ENCODE assay signal across 29 cellular contexts in the genomic region with DNA sequence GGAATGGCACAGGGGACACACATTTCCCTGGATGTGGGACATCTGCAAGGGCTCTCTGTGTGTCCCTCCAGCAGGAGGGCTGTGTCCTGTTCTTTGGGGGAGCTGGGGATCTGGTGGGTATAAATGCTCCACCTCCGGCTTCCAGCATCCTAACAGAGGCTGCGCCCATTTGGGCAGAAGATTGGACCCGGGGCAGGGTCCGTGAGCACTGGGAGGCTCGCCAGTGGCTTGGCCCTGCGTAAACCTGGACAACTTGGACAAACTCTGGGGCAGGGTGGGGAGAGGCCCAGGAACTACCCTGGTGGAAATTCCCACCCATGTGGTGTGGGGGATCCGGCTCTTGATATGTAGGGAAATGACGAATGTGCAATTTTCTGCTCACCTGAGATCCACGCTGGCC.
DNase-seq lines count a peak whose midpoint lies in the region; ATAC-seq, FAIRE-seq and TF ChIP-seq lines count a peak whose summit lies in the region.
"Had no signal": no experiment of that assay in that cellular context is flagged by ENCODE, and none has a peak within 500 bp of the region (broad histone marks: within the 10 kb centered on the region; RNA-seq: fewer than 3 reads in every experiment).

No MANE protein-coding gene starts in this region.

- no peaks in the 10 kb centered on the region for H3K79me2 ChIP-seq in HCT116 (ENCODE audit: insufficient read depth, low read length)
- no peaks in the 10 kb centered on the region for H3K79me2 ChIP-seq in keratinocyte (ENCODE audit: control insufficient read depth, insufficient read depth, low read length)

- FAIRE-seq in keratinocyte (lab: Jason Lieb, UNC) = no peak
- FAIRE-seq in urothelium cell line (lab: Jason Lieb, UNC) = no peak
- FAIRE-seq: endometrium, RCC 7860, small intestine had no signal

- dilution Hi-C loops in keratinocyte (cut with MboI; ENCODE audit: extremely low pct_ligation_motif_present, low sequenced_read_pairs) = no loop called here

- no TSS peak for BruUV-seq in HCT116 (replicated peaks; lab: Mats Ljungman, UMichigan)

- RAD21 ChIA-PET in HCT116 (lab: Charles Lee; ENCODE audit: low non-redundant PET in 1 of 2, low total read pairs in 2 of 2, uncharacterized antibody in 2 of 2, unreplicated experiment in 2 of 2) = no interaction called here

- H3K27ac ChIP-seq in HCT116 (ENCODE audit: low read depth, low read length) = peak overlapping the region; percentile 24; the same call in 1 of the 2 replicates
- H3K27ac ChIP-seq in adrenal gland = peak overlapping the region in 4 of 5 donors; percentile 68 to 86 (median 76)
- H3K27ac ChIP-seq in keratinocyte (ENCODE audit: control insufficient read depth, insufficient read depth, low read length) = no peak overlapping the region
- H3K27ac ChIP-seq: gastroesophageal sphincter, neural progenitor cell, upper lobe of right lung had no signal

- peaks cover 11% of the 10 kb centered on the region for H3K27me3 Mint-ChIP-seq in progenitor cell of endocrine pancreas
- H3K27me3 Mint-ChIP-seq: activated naive CD4-positive, alpha-beta T cell treated with anti-CD3 and anti-CD28 coated beads, Interleukin-2, amount 50 U/mL, for 24 hours; activated T-helper 17 cell treated with anti-CD3 and anti-CD28 coated beads, Interleukin-2, amount 50 U/mL, for 72 hours had no signal

- H3K4me2 ChIP-seq in HCT116 (ENCODE audit: low read length) (no peak overlapping the region), keratinocyte (ENCODE audit: control insufficient read depth, extremely low read depth, insufficient read depth, low read depth, low read length) (peak overlapping the region; percentile 68)
- H3K4me2 ChIP-seq: neural progenitor cell had no signal

- H3K4me3 ChIP-seq in HCT116 (replicated peaks in 1 of 2; ENCODE audit: low read depth in 1 of 2, low read length in 2 of 2) = no peak overlapping the region
- no peak overlapping the region for H3K4me3 ChIP-seq in adrenal gland
- no peak overlapping the region for H3K4me3 ChIP-seq in keratinocyte (ENCODE audit: control insufficient read depth in 2 of 3, extremely low read depth in 1 of 3, insufficient read depth in 2 of 3, low read depth in 1 of 3, low read length in 3 of 3)
- H3K4me3 ChIP-seq: BLaER1, gastroesophageal sphincter, neural progenitor cell, upper lobe of right lung had no signal

- TF ChIP-seq POLR2A in HCT116 (IDR thresholded peaks at IDR 0.05; ENCODE audit: borderline replicate concordance, extremely low read depth, insufficient read depth, insufficient read length) = no peak
- TF ChIP-seq POLR2A in adrenal gland (IDR thresholded peaks at IDR 0.05) = no peak

- CTCF ChIA-PET in HCT116 (lab: Charles Lee) = no interaction called here

- H3K4me1 ChIP-seq in HCT116 (ENCODE audit: control insufficient read depth in 1 of 2, insufficient read depth in 2 of 2, low read length in 2 of 2) (peaks cover 8 to 9% of the 10 kb centered on the region in 2 experiments; a peak in 3 of 4 replicates), adrenal gland (replicated peaks in 1 of 2) (peaks cover 30 to 31% of the 10 kb centered on the region in 2 donors), keratinocyte (ENCODE audit: control insufficient read depth, extremely low read depth, insufficient read depth, low read length) (peaks cover 16% of the 10 kb centered on the region)
- H3K4me1 ChIP-seq: gastroesophageal sphincter, neural progenitor cell had no signal

- no peak overlapping the region for H2AFZ ChIP-seq in HCT116 (ENCODE audit: low read depth, low read length, poor library complexity, severe bottlenecking)
- H2AFZ ChIP-seq in keratinocyte (ENCODE audit: control insufficient read depth, low read length) = no peak overlapping the region
- H2AFZ ChIP-seq: neural progenitor cell had no signal

- H3K9me3 Mint-ChIP-seq in progenitor cell of endocrine pancreas (ENCODE audit: low read depth) = peaks cover 3% of the 10 kb centered on the region
- H3K9me3 Mint-ChIP-seq: activated naive CD4-positive, alpha-beta T cell treated with anti-CD3 and anti-CD28 coated beads, Interleukin-2, amount 50 U/mL, for 24 hours; activated T-helper 17 cell treated with anti-CD3 and anti-CD28 coated beads, Interleukin-2, amount 50 U/mL, for 72 hours had no signal

- H3K27me3 ChIP-seq in HCT116 (ENCODE audit: insufficient read depth, low read length) (no peaks in the 10 kb centered on the region), adrenal gland (no peaks in the 10 kb centered on the region), keratinocyte (ENCODE audit: control insufficient read depth, extremely low read depth, insufficient read depth, low read length) (no peaks in the 10 kb centered on the region)
- H3K27me3 ChIP-seq: BLaER1, gastroesophageal sphincter, upper lobe of right lung had no signal

- H3K36me3 ChIP-seq in HCT116 (ENCODE audit: control insufficient read depth in 1 of 2, insufficient read depth in 2 of 2, low read length in 2 of 2) (no peaks in the 10 kb centered on the region), adrenal gland (replicated peaks in 1 of 2) (no peaks in the 10 kb centered on the region), keratinocyte (ENCODE audit: control insufficient read depth in 2 of 2, extremely low read depth in 1 of 2, insufficient read depth in 2 of 2, low read length in 2 of 2) (no peaks in the 10 kb centered on the region)
- H3K36me3 ChIP-seq: BLaER1, gastroesophageal sphincter, neural progenitor cell, upper lobe of right lung had no signal

- TF ChIP-seq RAD21 in HCT116 (IDR thresholded peaks at IDR 0.05; ENCODE audit: low read depth) = no peak

- no peaks in the 10 kb centered on the region for H3K9me1 ChIP-seq in keratinocyte (ENCODE audit: control insufficient read depth, extremely low read depth, insufficient read depth, low read length)

- DNase-seq in HCT116 (ENCODE audit: low read depth, low spot score) (no peak), adrenal gland (no peak), keratinocyte (ENCODE audit: low read depth, low spot score) (no peak), progenitor cell of endocrine pancreas (ENCODE audit: low spot score, unreplicated experiment) (no peak), pons (ENCODE audit: low spot score) (no peak), urothelium cell line (ENCODE audit: low spot score) (no peak)
- DNase-seq: activated CD4-positive, alpha-beta T cell treated with anti-CD3 and anti-CD28 coated beads, Interleukin-2, amount 50 U/mL, for 48 hours; activated CD8-positive, alpha-beta memory T cell treated with anti-CD3 and anti-CD28 coated beads, Interleukin-2, amount 50 U/mL, for 4 hours; central memory CD4-positive, alpha-beta T cell; dermis blood vessel endothelial cell; GDM1; HCEC 1CT; NCI-H2029 treated with DMSO at 0.1 percent for 48 hours; NCI-H2227 treated with DMSO at 0.1 percent for 48 hours; stimulated activated CD4-positive, alpha-beta T cell treated with anti-CD3 and anti-CD28 coated beads, Interleukin-1b, Interleukin-23, amount 100 ng/mL, for 48 hours; stimulated activated CD8-positive, alpha-beta memory T cell treated with anti-CD3 and anti-CD28 coated beads, Interleukin-4, amount 100 ng/mL, for 48 hours; T-helper 1 cell; upper lobe of right lung had no signal

- H3K27ac Mint-ChIP-seq in progenitor cell of endocrine pancreas = peak overlapping the region; percentile 66
- H3K27ac Mint-ChIP-seq: activated T-helper 17 cell treated with anti-CD3 and anti-CD28 coated beads, Interleukin-2, amount 50 U/mL, for 72 hours; neural progenitor cell had no signal

- H3K9me3 ChIP-seq in HCT116 (ENCODE audit: control insufficient read depth in 1 of 2, insufficient read depth in 1 of 2, low read depth in 1 of 2, low read length in 2 of 2) (no peaks in the 10 kb centered on the region), adrenal gland (replicated peaks in 1 of 3) (no peaks in the 10 kb centered on the region), keratinocyte (ENCODE audit: control insufficient read depth, low read depth, low read length) (no peaks in the 10 kb centered on the region)
- H3K9me3 ChIP-seq: BLaER1, gastroesophageal sphincter, upper lobe of right lung had no signal

- H3K9ac ChIP-seq in HCT116 (ENCODE audit: low read length) = no peak overlapping the region
- H3K9ac ChIP-seq in keratinocyte (ENCODE audit: control insufficient read depth, extremely low read depth, insufficient read depth, low read length) = no peak overlapping the region
- H3K9ac ChIP-seq: BLaER1, neural progenitor cell had no signal

- ATAC-seq in HCT116 (0 out of 2 replicates have a peak, but pooled peaks have one; percentile 13), GM21367 (IDR thresholded peaks at IDR 0.05; ENCODE audit: unreplicated experiment) (no peak), GM19455 (IDR thresholded peaks at IDR 0.05; ENCODE audit: unreplicated experiment) (no peak)
- ATAC-seq: activated CD4-positive, CD25-positive, alpha-beta regulatory T cell treated with anti-CD3 and anti-CD28 coated beads, Interleukin-2, amount 50 U/mL, for 24 hours; activated T-helper 17 cell treated with anti-CD3 and anti-CD28 coated beads, Interleukin-2, amount 50 U/mL, for 72 hours had no signal

- H4K20me1 ChIP-seq in HCT116 (ENCODE audit: insufficient read depth) (no peaks in the 10 kb centered on the region), keratinocyte (ENCODE audit: control insufficient read depth, extremely low read depth, insufficient read depth, low read length) (no peaks in the 10 kb centered on the region)
- H4K20me1 ChIP-seq: BLaER1 had no signal

- no peaks in the 10 kb centered on the region for H3K36me3 Mint-ChIP-seq in progenitor cell of endocrine pancreas (ENCODE audit: insufficient read depth)
- H3K36me3 Mint-ChIP-seq: activated naive CD4-positive, alpha-beta T cell treated with anti-CD3 and anti-CD28 coated beads, Interleukin-2, amount 50 U/mL, for 24 hours; neural progenitor cell had no signal

- H3K4me3 Mint-ChIP-seq in progenitor cell of endocrine pancreas (ENCODE audit: low read depth) = no peak overlapping the region
- H3K4me3 Mint-ChIP-seq: activated naive CD4-positive, alpha-beta T cell treated with anti-CD3 and anti-CD28 coated beads, Interleukin-2, amount 50 U/mL, for 24 hours; activated T-helper 17 cell treated with anti-CD3 and anti-CD28 coated beads, Interleukin-2, amount 50 U/mL, for 72 hours; neural progenitor cell had no signal

- peaks cover 8% of the 10 kb centered on the region for H3K4me1 Mint-ChIP-seq in progenitor cell of endocrine pancreas (ENCODE audit: low read depth)

- intact Hi-C loops in HCT116 (cut with micrococcal nuclease) (no loop called here), adrenal gland (cut with DNase I) (no loop called here)

- TF ChIP-seq CTCF in HCT116 (IDR thresholded peaks at IDR 0.05 in 2 of 3, conservative IDR thresholded peaks at IDR 0.05 in 1 of 3; ENCODE audit: borderline replicate concordance in 1 of 3, insufficient read depth in 1 of 3, low read depth in 2 of 3, low read length in 2 of 3) (no peak), adrenal gland (IDR thresholded peaks at IDR 0.05) (no peak), keratinocyte (optimal IDR thresholded peaks at IDR 0.05 in 1 of 3, IDR thresholded peaks at IDR 0.05 in 1 of 3, conservative IDR thresholded peaks at IDR 0.05 in 1 of 3; ENCODE audit: extremely low read depth in 1 of 3, insufficient read depth in 2 of 3, low read length in 3 of 3) (no peak), progenitor cell of endocrine pancreas (IDR thresholded peaks at IDR 0.05; ENCODE audit: unreplicated experiment) (no peak)

- POLR2A ChIA-PET in HCT116 (lab: Charles Lee) = no interaction called here

- no peaks in the 10 kb centered on the region for H3K9me2 ChIP-seq in HCT116 (ENCODE audit: insufficient read depth)

- WGBS in adrenal gland, 4 donors = 89 to 99% (median 94%) methylated on average over 9 of the region's 9 CpGs
